Comparison of ENCODE assay signal across 26 cellular contexts in genomic region chr9:86800681-86801080, GRCh38.
"Had no signal": no experiment of that assay in that cellular context is flagged by ENCODE, and none has a peak within 500 bp of the region (broad histone marks: within the 10 kb centered on the region; RNA-seq: fewer than 3 reads in every experiment).

No MANE protein-coding gene starts in this region.

- H3K27ac ChIP-seq: esophagus squamous epithelium had no signal

- H3K9me3 ChIP-seq: esophagus squamous epithelium, gastroesophageal sphincter had no signal

- H3K27me3 ChIP-seq: esophagus squamous epithelium, gastroesophageal sphincter had no signal

- DNase-seq: activated CD4-positive, alpha-beta memory T cell treated with anti-CD3 and anti-CD28 coated beads for 36 hours; activated CD4-positive, alpha-beta T cell treated with anti-CD3 and anti-CD28 coated beads for 36 hours; activated CD4-positive, alpha-beta T cell treated with anti-CD3 and anti-CD28 coated beads, Interleukin-2, amount 10 ng/mL, durations not matched to agents 24 days and 14 days; activated CD4-positive, CD25-positive, alpha-beta regulatory T cell; activated CD4-positive, CD25-positive, alpha-beta regulatory T cell treated with anti-CD3 and anti-CD28 coated beads, Interleukin-2, amount 50 U/mL, for 72 hours; activated CD8-positive, alpha-beta memory T cell treated with anti-CD3 and anti-CD28 coated beads, Interleukin-2, amount 50 U/mL, for 48 hours; activated gamma-delta T cell; activated naive CD4-positive, alpha-beta T cell treated with anti-CD3 and anti-CD28 coated beads, Interleukin-2, amount 50 U/mL, for 16 hours; activated naive CD4-positive, alpha-beta T cell treated with Interleukin-2 at 50 U/mL for 16 hours; activated T-cell treated with anti-CD3 and anti-CD28 coated beads for 4 hours; activated T-cell treated with anti-CD3 and anti-CD28 coated beads, Interleukin-2, amount 50 U/mL, for 24 hours; activated T-cell treated with anti-CD3 and anti-CD28 coated beads, Interleukin-2, amount 50 U/mL, for 72 hours; amniotic stem cell; anterior cingulate cortex; caudate nucleus; cortex of kidney; dermis blood vessel endothelial cell; effector CD4-positive, alpha-beta T cell; effector memory CD8-positive, alpha-beta T cell; erythroblast; esophagus squamous epithelium; foreskin melanocyte; T-helper 2 cell had no signal

- H3K4me3 ChIP-seq: esophagus squamous epithelium, gastroesophageal sphincter had no signal

- H3K36me3 ChIP-seq: esophagus squamous epithelium, gastroesophageal sphincter had no signal

- FAIRE-seq: astrocyte, colon had no signal
